ENCODE assay signal across 31 cellular contexts in the genomic region with DNA sequence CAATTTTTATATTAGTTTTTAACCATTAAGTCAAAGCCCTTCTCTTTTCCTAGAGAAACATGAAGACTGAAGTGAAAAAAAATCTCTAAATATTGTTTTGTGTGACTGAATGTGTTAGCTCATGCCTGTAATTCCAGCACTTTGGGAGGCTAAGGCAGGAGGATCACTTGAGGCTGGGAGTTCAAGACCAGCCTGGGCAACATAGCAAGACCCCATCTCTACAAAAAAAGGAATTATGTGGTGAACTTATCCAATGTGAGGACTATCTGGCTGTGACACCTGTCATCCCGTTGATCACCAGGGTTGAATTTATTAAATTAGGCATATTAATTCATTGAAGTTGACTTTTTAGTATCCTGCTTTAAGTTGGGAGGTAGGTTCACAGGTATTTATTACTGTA.
"Had no signal": no experiment of that assay in that cellular context is flagged by ENCODE, and none has a peak within 500 bp of the region (broad histone marks: within the 10 kb centered on the region; RNA-seq: fewer than 3 reads in every experiment).

No MANE protein-coding gene starts in this region.

- H3K4me3 ChIP-seq: coronary artery, esophagus muscularis mucosa, gastroesophageal sphincter, heart right ventricle, lower lobe of right lung, smooth muscle cell, suprapubic skin, transverse colon, upper lobe of right lung, uterus had no signal

- H3K4me1 ChIP-seq: esophagus muscularis mucosa, gastroesophageal sphincter, heart right ventricle, lower lobe of right lung, parathyroid adenoma, suprapubic skin, transverse colon, upper lobe of right lung, uterus had no signal

- H3K4me2 ChIP-seq: smooth muscle cell had no signal

- H3K9ac ChIP-seq: parathyroid adenoma had no signal

- H3K4me3 Mint-ChIP-seq: immature natural killer cell; memory B cell; natural killer cell; stimulated activated naive CD8-positive, alpha-beta T cell treated with anti-CD3 and anti-CD28 coated beads, Interleukin-15, amount 100 ng/mL, for 72 hours had no signal

- H3K9me3 Mint-ChIP-seq: immature natural killer cell; memory B cell; natural killer cell; stimulated activated naive CD8-positive, alpha-beta T cell treated with anti-CD3 and anti-CD28 coated beads, Interleukin-15, amount 100 ng/mL, for 72 hours had no signal

- H3K4me1 Mint-ChIP-seq: immature natural killer cell; memory B cell; natural killer cell; stimulated activated naive CD8-positive, alpha-beta T cell treated with anti-CD3 and anti-CD28 coated beads, Interleukin-15, amount 100 ng/mL, for 72 hours had no signal

- H3K27ac ChIP-seq: coronary artery, esophagus muscularis mucosa, foreskin keratinocyte, gastroesophageal sphincter, heart right ventricle, lower lobe of right lung, parathyroid adenoma, suprapubic skin, transverse colon, upper lobe of right lung, uterus had no signal

- DNase-seq: dermis blood vessel endothelial cell; effector memory CD4-positive, alpha-beta T cell; foreskin keratinocyte; heart right ventricle; hippocampal formation; immature natural killer cell; islet precursor cell; kidney glomerular epithelial cell; left ventricle myocardium superior; lower lobe of right lung; natural killer cell; occipital lobe; stimulated activated CD4-positive, alpha-beta T cell treated with anti-CD3 and anti-CD28 coated beads, Interleukin-12 subunit alpha, Interleukin-12 subunit beta, amount 100 ng/mL, for 4 hours; stimulated activated CD4-positive, alpha-beta T cell treated with anti-CD3 and anti-CD28 coated beads, Interleukin-1b, Interleukin-23, amount 100 ng/mL, for 48 hours; stimulated activated CD4-positive, alpha-beta T cell treated with anti-CD3 and anti-CD28 coated beads, Interleukin-4, amount 100 ng/mL, for 1 hour; stimulated activated CD8-positive, alpha-beta memory T cell treated with anti-CD3 and anti-CD28 coated beads, Interleukin-4, amount 100 ng/mL, for 48 hours; stimulated activated naive CD4-positive, alpha-beta T cell; stimulated activated naive CD8-positive, alpha-beta T cell treated with anti-CD3 and anti-CD28 coated beads, Interleukin-15, amount 100 ng/mL, for 72 hours; transverse colon; upper lobe of right lung; uterus had no signal

- H3K9me3 ChIP-seq: esophagus muscularis mucosa, gastroesophageal sphincter, heart right ventricle, lower lobe of right lung, suprapubic skin, transverse colon, upper lobe of right lung, uterus had no signal

- H3K36me3 Mint-ChIP-seq: natural killer cell had no signal

- ATAC-seq: foreskin keratinocyte; gastroesophageal sphincter; heart right ventricle; left ventricle myocardium superior; lower lobe of right lung; natural killer cell; sciatic nerve; stimulated activated naive CD8-positive, alpha-beta T cell treated with anti-CD3 and anti-CD28 coated beads, Interleukin-15, amount 100 ng/mL, for 72 hours; upper lobe of right lung had no signal

- H3K79me2 ChIP-seq: parathyroid adenoma had no signal

- H3K27me3 Mint-ChIP-seq: memory B cell; progenitor cell of endocrine pancreas; stimulated activated naive CD8-positive, alpha-beta T cell treated with anti-CD3 and anti-CD28 coated beads, Interleukin-15, amount 100 ng/mL, for 72 hours had no signal

- H3K36me3 ChIP-seq: uterus had no signal

- FAIRE-seq: endothelial cell of umbilical vein had no signal

- H3K27me3 ChIP-seq: esophagus muscularis mucosa, foreskin keratinocyte, gastroesophageal sphincter, heart right ventricle, suprapubic skin, transverse colon, upper lobe of right lung, uterus had no signal

- H2AFZ ChIP-seq: parathyroid adenoma had no signal

- H3K27ac Mint-ChIP-seq: natural killer cell; progenitor cell of endocrine pancreas; stimulated activated naive CD8-positive, alpha-beta T cell treated with anti-CD3 and anti-CD28 coated beads, Interleukin-15, amount 100 ng/mL, for 72 hours had no signal
